In genomic region chr6:134984821-134985220, GRCh38 we compare ENCODE assay signal across 1 cellular context.
TF ChIP-seq lines count a peak whose summit lies in the region.

No MANE protein-coding gene starts in this region.

TF ChIP-seq in SK-N-SH treated with all-trans-retinoic acid at 6 μM for 48 hours, 23 proteins besides CTCF, POLR2A, EP300 and RAD21 (continued from another document):
- TF ChIP-seq TSHZ2 (CRISPR knock-in tag; IDR thresholded peaks at IDR 0.05) (no peak), ZC3H10 (CRISPR knock-in tag; IDR thresholded peaks at IDR 0.05) (no peak), BACH2 (CRISPR knock-in tag; IDR thresholded peaks at IDR 0.05; ENCODE audit: borderline replicate concordance) (no peak), RARB (CRISPR knock-in tag; IDR thresholded peaks at IDR 0.05) (no peak), OSR1 (CRISPR knock-in tag; IDR thresholded peaks at IDR 0.05) (no peak), GLIS3 (CRISPR knock-in tag; IDR thresholded peaks at IDR 0.05) (no peak), TOX (CRISPR knock-in tag; IDR thresholded peaks at IDR 0.05; ENCODE audit: borderline replicate concordance) (no peak), ESRRG (CRISPR knock-in tag; IDR thresholded peaks at IDR 0.05) (no peak), ZNF70 (CRISPR knock-in tag; IDR thresholded peaks at IDR 0.05) (no peak), TCF4 (CRISPR knock-in tag; IDR thresholded peaks at IDR 0.05; ENCODE audit: borderline replicate concordance) (no peak), SNAI2 (CRISPR knock-in tag; IDR thresholded peaks at IDR 0.05) (no peak), ZNF565 (CRISPR knock-in tag; conservative IDR thresholded peaks at IDR 0.05; ENCODE audit: low read depth) (no peak)
